Comparison of ENCODE assay signal across 25 cellular contexts in the genomic region with DNA sequence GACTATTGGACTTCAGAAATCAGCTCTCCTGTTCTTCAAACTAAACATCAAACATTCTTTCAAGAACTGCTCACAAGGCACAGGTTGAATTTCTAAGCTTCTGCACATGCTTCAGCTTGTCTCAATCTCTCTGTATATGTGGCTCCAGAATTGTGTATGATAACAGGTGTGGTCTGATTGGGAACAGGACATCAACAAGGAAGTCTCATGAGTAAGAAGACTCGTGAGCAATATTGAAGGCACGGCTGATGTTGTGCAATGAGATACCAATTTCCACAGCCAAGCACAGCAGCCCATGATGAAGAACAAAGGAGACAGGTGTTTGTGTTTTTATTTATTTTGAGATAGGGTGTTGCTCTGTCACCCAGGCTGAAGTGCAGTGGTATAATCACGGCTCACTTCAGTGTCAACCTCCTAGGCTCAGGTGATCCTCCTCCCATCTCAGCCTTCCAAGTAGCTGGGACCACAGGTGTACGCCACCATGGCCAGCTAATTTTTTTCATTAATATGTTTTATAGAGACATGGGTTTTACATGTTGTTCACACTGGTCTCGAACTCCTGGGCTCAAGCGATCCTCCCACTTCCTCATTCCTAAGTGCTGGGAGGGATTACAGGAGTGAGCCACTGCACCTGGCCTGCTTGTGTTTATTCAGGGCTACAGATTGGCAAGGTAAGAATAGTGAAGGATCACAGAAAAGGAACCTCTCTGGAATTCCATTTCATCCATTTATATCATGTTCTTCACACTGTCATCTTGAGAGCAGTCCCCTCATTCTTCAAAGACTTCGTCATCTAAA. TPM values are rescaled to one million over a fixed set of nuclear protein-coding genes. Genes with fewer than 3 reads are reported as not detected.
A peak's percentile ranks its signal among the peaks of the same experiment; 100 is the strongest.
DNase-seq lines count a peak whose midpoint lies in the region; ATAC-seq, FAIRE-seq and TF ChIP-seq lines count a peak whose summit lies in the region.
"Had no signal": no experiment of that assay in that cellular context is flagged by ENCODE, and none has a peak within 500 bp of the region (broad histone marks: within the 10 kb centered on the region; RNA-seq: fewer than 3 reads in every experiment).

No MANE protein-coding gene starts in this region.

- 41 to 44% methylated on average over 7 of the region's 7 CpGs for WGBS in esophagus squamous epithelium, 2 donors
- WGBS in small intestine, 3 donors, result 46 to 72% (median 65%) methylated on average over 7 of the region's 7 CpGs
- 73 to 89% (median 82%) methylated on average over 7 of the region's 7 CpGs for WGBS in spleen, 5 donors

- no peak for TF ChIP-seq CTCF in RWPE1 (conservative IDR thresholded peaks at IDR 0.05; ENCODE audit: low read depth)
- no peak for TF ChIP-seq CTCF in esophagus squamous epithelium (IDR thresholded peaks at IDR 0.05)
- TF ChIP-seq CTCF in spleen (IDR thresholded peaks at IDR 0.05 in 8 of 11, conservative IDR thresholded peaks at IDR 0.05 in 3 of 11), result no peak

- ATAC-seq in GM19328 (IDR thresholded peaks at IDR 0.05; ENCODE audit: unreplicated experiment), result no peak
- ATAC-seq: activated CD8-positive, alpha-beta T cell treated with anti-CD3 and anti-CD28 coated beads for 36 hours; sciatic nerve; stimulated activated naive CD8-positive, alpha-beta T cell treated with anti-CD3 and anti-CD28 coated beads, Interleukin-15, amount 100 ng/mL, for 72 hours had no signal

- CTCF ChIA-PET in RWPE1 (lab: Yijun Ruan, JAX), result interaction anchor here (0.6 to 1.0 kb wide), 3 partner anchors 12 to 95 kb away, joined by 3 to 6 read pairs (median 3); a partner anchor contains a TSS

- H3K36me3 ChIP-seq in esophagus squamous epithelium (no peaks in the 10 kb centered on the region), small intestine (ENCODE audit: control insufficient read depth in 2 of 2, insufficient read depth in 2 of 2, low read length in 2 of 2) (no peaks in the 10 kb centered on the region), spleen (no peaks in the 10 kb centered on the region)
- H3K36me3 ChIP-seq: neural progenitor cell, tibial artery had no signal

- H3K27ac ChIP-seq in RWPE1, result no peak overlapping the region
- H3K27ac ChIP-seq in esophagus squamous epithelium, result peak overlapping the region; percentile 59 to 84 (median 67)
- no peak overlapping the region for H3K27ac ChIP-seq in small intestine (ENCODE audit: low read depth in 1 of 2, low read length in 1 of 2)
- no peak overlapping the region for H3K27ac ChIP-seq in spleen
- H3K27ac ChIP-seq: neural progenitor cell, tibial artery had no signal

- DNase-seq in NCI-H1417 (lab: John Stamatoyannopoulos, UW), result peak; percentile 1 to 23 (median 19)
- no peak for DNase-seq in NCI-H1417 treated with DMSO at 0.1 percent for 48 hours (lab: John Stamatoyannopoulos, UW)
- peak; percentile 76 for DNase-seq in RWPE1 (ENCODE audit: low spot score)
- DNase-seq in esophagus squamous epithelium (lab: John Stamatoyannopoulos, UW), result no peak
- peak; percentile 60 for DNase-seq in small intestine
- no peak for DNase-seq in spleen
- DNase-seq in NOMO-1 treated with DMSO at 0.1 percent for 48 hours (lab: John Stamatoyannopoulos, UW; ENCODE audit: unreplicated experiment), result no peak
- DNase-seq: activated CD4-positive, alpha-beta T cell treated with anti-CD3 and anti-CD28 coated beads for 1 hour; activated CD8-positive, alpha-beta T cell treated with anti-CD3 and anti-CD28 coated beads for 36 hours; activated naive CD8-positive, alpha-beta T cell treated with anti-CD3 and anti-CD28 coated beads for 36 hours; DMS79; erythroblast; GOT3; NCI-H1436 treated with DMSO at 0.1 percent for 48 hours; NCI-H748 treated with DMSO at 0.1 percent for 48 hours; posterior cingulate gyrus; SHP77; stimulated activated naive CD8-positive, alpha-beta T cell treated with anti-CD3 and anti-CD28 coated beads, Interleukin-15, amount 100 ng/mL, for 72 hours; SW 1271; tibial artery had no signal

- no peak for TF ChIP-seq POLR2A in esophagus squamous epithelium (IDR thresholded peaks at IDR 0.05)
- TF ChIP-seq POLR2A in spleen (IDR thresholded peaks at IDR 0.05), result no peak

- no peak for FAIRE-seq in small intestine (lab: Jason Lieb, UNC)
- FAIRE-seq: astrocyte, frontal cortex had no signal

- POLR2A ChIA-PET in RWPE1 (lab: Yijun Ruan, JAX; ENCODE audit: low non-redundant PET), result no interaction called here

- H3K27me3 ChIP-seq in esophagus squamous epithelium (no peaks in the 10 kb centered on the region), small intestine (ENCODE audit: control insufficient read depth in 2 of 2, insufficient read depth in 2 of 2, low read length in 2 of 2) (no peaks in the 10 kb centered on the region), spleen (replicated peaks in 1 of 7) (no peaks in the 10 kb centered on the region)
- H3K27me3 ChIP-seq: neural progenitor cell, tibial artery had no signal

- H3K4me3 ChIP-seq in esophagus squamous epithelium (no peak overlapping the region), small intestine (ENCODE audit: low read depth in 1 of 2, low read length in 2 of 2) (no peak overlapping the region), spleen (no peak overlapping the region)
- H3K4me3 ChIP-seq: neural progenitor cell, tibial artery had no signal

- peaks cover 0 to 52% (median 0%) of the 10 kb centered on the region in 3 donors for H3K4me1 ChIP-seq in esophagus squamous epithelium
- H3K4me1 ChIP-seq in small intestine (ENCODE audit: control insufficient read depth in 2 of 2, insufficient read depth in 1 of 2, low read depth in 1 of 2, low read length in 1 of 2), result peaks cover 3 to 9% of the 10 kb centered on the region in 2 donors
- no peaks in the 10 kb centered on the region for H3K4me1 ChIP-seq in spleen
- H3K4me1 ChIP-seq: neural progenitor cell, tibial artery had no signal

- H3K9me3 ChIP-seq in esophagus squamous epithelium (no peaks in the 10 kb centered on the region), small intestine (ENCODE audit: control insufficient read depth, low read depth) (no peaks in the 10 kb centered on the region), spleen (no peaks in the 10 kb centered on the region)
- H3K9me3 ChIP-seq: tibial artery had no signal

- intact Hi-C loops in esophagus squamous epithelium (cut with DNase I) (no loop called here), spleen (cut with DNase I; ENCODE audit: low total_unique reads) (no loop called here)

RNA-seq across cellular contexts. Expression of a gene that starts 32.2 kb away (rescaled TPM):
- total RNA-seq in esophagus squamous epithelium, result 10 to 100 TPM; 18.7 to 37.1 (median 27.1) TPM
- 10 to 100 TPM; 27.6 to 37.3 (median 30.4) TPM for polyA plus RNA-seq in small intestine
- 10 to 100 TPM in 6 of 7 donors, 1 to 10 TPM in 1; 9.9 to 17.0 (median 11.7) TPM for total RNA-seq in spleen
- polyA plus RNA-seq in spleen, result 1 to 10 TPM; 4.2 to 7.8 (median 7.8) TPM

Comparison
In these comparisons a context has a peak if more than half of its experiments do, and no peak if none do; other contexts are left out.
1. DNase-seq: peak in NCI-H1417 (3 of 3), RWPE1 (single experiment) and small intestine (single experiment); none in NCI-H1417 treated with DMSO at 0.1 percent for 48 hours (single experiment), esophagus squamous epithelium (single experiment), spleen (single experiment) and NOMO-1 treated with DMSO at 0.1 percent for 48 hours (single experiment).
2. H3K27ac ChIP-seq: peak in esophagus squamous epithelium (4 of 4); none in RWPE1 (single experiment), small intestine (0 of 2) and spleen (0 of 8).